In genomic region chr17:57283203-57283971, GRCh38 we compare ENCODE assay signal across 12 cellular contexts. TPM values are rescaled to one million over a fixed set of nuclear protein-coding genes. Genes with fewer than 3 reads are reported as not detected.
DNase-seq lines count a peak whose midpoint lies in the region; ATAC-seq and TF ChIP-seq lines count a peak whose summit lies in the region.
"Had no signal": no experiment of that assay in that cellular context is flagged by ENCODE, and none has a peak within 500 bp of the region (broad histone marks: within the 10 kb centered on the region; RNA-seq: fewer than 3 reads in every experiment).

No MANE protein-coding gene starts in this region.

- H2BK5ac ChIP-seq in mesenchymal stem cell (ENCODE audit: low read depth, low read length, poor library complexity, severe bottlenecking) = no peak overlapping the region

- peak overlapping the region; percentile 12 for H2BK15ac ChIP-seq in mesenchymal stem cell (ENCODE audit: low read depth, poor library complexity, severe bottlenecking)

- no peak overlapping the region for H2BK12ac ChIP-seq in mesenchymal stem cell (ENCODE audit: low read length in 2 of 2)

- peaks cover 53% of the 10 kb centered on the region for H3K36me3 Mint-ChIP-seq in activated T-helper 1 cell treated with anti-CD3 and anti-CD28 coated beads, Interleukin-12 subunit alpha, Interleukin-12 subunit beta, Interleukin-2, Interleukin-4 antibody, amounts not matched to agents 30 ng/mL and 10 ng/mL and 1 ng/mL, durations not matched to agents 14 hours and 24 hours and 36 hours (ENCODE audit: low read depth)
- H3K36me3 Mint-ChIP-seq: natural killer cell treated with Interleukin-12 subunit alpha and Interleukin-12 subunit beta and Interleukin-15 and Interleukin-18, amount 100 ng/mL, for 72 hours had no signal

- H3K27me3 Mint-ChIP-seq in activated T-helper 1 cell treated with anti-CD3 and anti-CD28 coated beads, Interleukin-12 subunit alpha, Interleukin-12 subunit beta, Interleukin-2, Interleukin-4 antibody, amounts not matched to agents 30 ng/mL and 10 ng/mL and 1 ng/mL, durations not matched to agents 14 hours and 24 hours and 36 hours (ENCODE audit: insufficient read depth) = no peaks in the 10 kb centered on the region
- H3K27me3 Mint-ChIP-seq: natural killer cell treated with Interleukin-12 subunit alpha and Interleukin-12 subunit beta and Interleukin-15 and Interleukin-18, amount 100 ng/mL, for 72 hours had no signal

- peak overlapping the region; percentile 47 for H3K27ac ChIP-seq in cardiac muscle cell
- peak overlapping the region in 3 of 10 donors; percentile 3 to 43 (median 41) for H3K27ac ChIP-seq in heart right ventricle
- no peak overlapping the region for H3K27ac ChIP-seq in mesenchymal stem cell (ENCODE audit: low read length, poor library complexity, severe bottlenecking)
- H3K27ac ChIP-seq in testis = peak overlapping the region; percentile 72 to 86

- no peak overlapping the region for H3K4me3 ChIP-seq in cardiac muscle cell
- no peak overlapping the region for H3K4me3 ChIP-seq in heart right ventricle
- no peak overlapping the region for H3K4me3 ChIP-seq in mesenchymal stem cell (ENCODE audit: insufficient read depth in 1 of 2, low read depth in 1 of 2, low read length in 2 of 2)
- no peak overlapping the region for H3K4me3 ChIP-seq in testis

- peaks cover 44% of the 10 kb centered on the region for H3K79me1 ChIP-seq in mesenchymal stem cell (replicated peaks; ENCODE audit: low read length, poor library complexity, severe bottlenecking)

- peak overlapping the region; percentile 87 for H3K27ac Mint-ChIP-seq in activated T-helper 1 cell treated with anti-CD3 and anti-CD28 coated beads, Interleukin-12 subunit alpha, Interleukin-12 subunit beta, Interleukin-2, Interleukin-4 antibody, amounts not matched to agents 30 ng/mL and 10 ng/mL and 1 ng/mL, durations not matched to agents 14 hours and 24 hours and 36 hours

- no peak overlapping the region for H4K91ac ChIP-seq in mesenchymal stem cell (ENCODE audit: low read length)

- no peak overlapping the region for H3K9ac ChIP-seq in mesenchymal stem cell (ENCODE audit: low read length)

- peaks cover 100% of the 10 kb centered on the region for H3K4me1 Mint-ChIP-seq in activated T-helper 1 cell treated with anti-CD3 and anti-CD28 coated beads, Interleukin-12 subunit alpha, Interleukin-12 subunit beta, Interleukin-2, Interleukin-4 antibody, amounts not matched to agents 30 ng/mL and 10 ng/mL and 1 ng/mL, durations not matched to agents 14 hours and 24 hours and 36 hours (ENCODE audit: low read depth)

- TF ChIP-seq CTCF in cardiac muscle cell (IDR thresholded peaks at IDR 0.05; ENCODE audit: low read depth, low read length) (no peak), heart right ventricle (IDR thresholded peaks at IDR 0.05) (no peak), testis (IDR thresholded peaks at IDR 0.05) (no peak)

- H3K23ac ChIP-seq in mesenchymal stem cell (ENCODE audit: low read length in 2 of 2) = no peak overlapping the region

- DNase-seq in cardiac muscle cell (ENCODE audit: low read depth in 1 of 2, low spot score in 1 of 2) (no peak), heart right ventricle (no peak), mesenchymal stem cell (no peak), testis (no peak), NCI-H2081 (lab: John Stamatoyannopoulos, UW) (no peak)
- DNase-seq in activated T-helper 1 cell treated with anti-CD3 and anti-CD28 coated beads, Interleukin-12 subunit alpha, Interleukin-12 subunit beta, Interleukin-2, Interleukin-4 antibody, amounts not matched to agents 30 ng/mL and 10 ng/mL and 1 ng/mL, durations not matched to agents 14 hours and 24 hours and 36 hours (ENCODE audit: low spot score) = no peak
- DNase-seq in effector CD4-positive, alpha-beta T cell = no peak
- DNase-seq: NCI-H82; right cardiac atrium; stimulated activated CD4-positive, alpha-beta T cell treated with anti-CD3 and anti-CD28 coated beads, Interleukin-2, amount 100 ng/mL, for 48 hours had no signal

- no peak overlapping the region for H3K18ac ChIP-seq in mesenchymal stem cell (ENCODE audit: low read depth in 1 of 2, low read length in 2 of 2)

- H3K36me3 ChIP-seq in cardiac muscle cell (no peaks in the 10 kb centered on the region), heart right ventricle (peaks cover 0 to 4% (median 0%) of the 10 kb centered on the region in 9 donors), mesenchymal stem cell (ENCODE audit: control insufficient read depth in 1 of 2, insufficient read depth in 2 of 2, low read depth in 1 of 2, low read length in 2 of 2) (peaks cover 0 to 27% of the 10 kb centered on the region in 2 experiments), testis (ENCODE audit: low read depth, missing control alignments) (no peaks in the 10 kb centered on the region)

- H3K27me3 ChIP-seq in cardiac muscle cell (no peaks in the 10 kb centered on the region), heart right ventricle (no peaks in the 10 kb centered on the region), mesenchymal stem cell (ENCODE audit: control insufficient read depth in 1 of 2, insufficient read depth in 1 of 2, low read length in 2 of 2) (no peaks in the 10 kb centered on the region), testis (no peaks in the 10 kb centered on the region)

- no peak overlapping the region for H4K8ac ChIP-seq in mesenchymal stem cell (ENCODE audit: low read length)

- intact Hi-C loops in heart right ventricle (cut with DNase I) (loop anchor here in 2 of 10 donors (10.0 kb wide), 2 partner anchors 59 to 391 kb away; no protein-coding TSS in a partner anchor), testis (cut with DNase I; ENCODE audit: low total_unique reads) (no loop called here)
- intact Hi-C loops in activated T-helper 1 cell treated with anti-CD3 and anti-CD28 coated beads, Interleukin-12 subunit alpha, Interleukin-12 subunit beta, Interleukin-2, Interleukin-4 antibody, amounts not matched to agents 30 ng/mL and 10 ng/mL and 1 ng/mL, durations not matched to agents 14 hours and 24 hours and 36 hours (cut with micrococcal nuclease) = no loop called here

- H3K4me1 ChIP-seq in cardiac muscle cell (ENCODE audit: low read depth) = peaks cover 37% of the 10 kb centered on the region
- peaks cover 5 to 66% (median 44%) of the 10 kb centered on the region in 9 donors for H3K4me1 ChIP-seq in heart right ventricle
- H3K4me1 ChIP-seq in mesenchymal stem cell (ENCODE audit: control insufficient read depth, insufficient read depth, low read depth, low read length) = peaks cover 7% of the 10 kb centered on the region
- peaks cover 64% of the 10 kb centered on the region for H3K4me1 ChIP-seq in testis

- H3K9me3 Mint-ChIP-seq in activated T-helper 1 cell treated with anti-CD3 and anti-CD28 coated beads, Interleukin-12 subunit alpha, Interleukin-12 subunit beta, Interleukin-2, Interleukin-4 antibody, amounts not matched to agents 30 ng/mL and 10 ng/mL and 1 ng/mL, durations not matched to agents 14 hours and 24 hours and 36 hours = no peaks in the 10 kb centered on the region
- H3K9me3 Mint-ChIP-seq: natural killer cell treated with Interleukin-12 subunit alpha and Interleukin-12 subunit beta and Interleukin-15 and Interleukin-18, amount 100 ng/mL, for 72 hours had no signal

- TF ChIP-seq POLR2A in testis (IDR thresholded peaks at IDR 0.05) = no peak

- H3K4me2 ChIP-seq in mesenchymal stem cell (ENCODE audit: low read length, poor library complexity, severe bottlenecking) = no peak overlapping the region

- peak overlapping the region; percentile 59 for H3K4me3 Mint-ChIP-seq in activated T-helper 1 cell treated with anti-CD3 and anti-CD28 coated beads, Interleukin-12 subunit alpha, Interleukin-12 subunit beta, Interleukin-2, Interleukin-4 antibody, amounts not matched to agents 30 ng/mL and 10 ng/mL and 1 ng/mL, durations not matched to agents 14 hours and 24 hours and 36 hours
- H3K4me3 Mint-ChIP-seq: natural killer cell treated with Interleukin-12 subunit alpha and Interleukin-12 subunit beta and Interleukin-15 and Interleukin-18, amount 100 ng/mL, for 72 hours had no signal

- H2BK120ac ChIP-seq in mesenchymal stem cell (ENCODE audit: low read depth, low read length) = no peak overlapping the region

- no peaks in the 10 kb centered on the region for H3K9me3 ChIP-seq in cardiac muscle cell (ENCODE audit: low read depth)
- no peaks in the 10 kb centered on the region for H3K9me3 ChIP-seq in heart right ventricle
- no peaks in the 10 kb centered on the region for H3K9me3 ChIP-seq in mesenchymal stem cell (ENCODE audit: control insufficient read depth, low read length)
- H3K9me3 ChIP-seq in testis = no peaks in the 10 kb centered on the region

- no peak overlapping the region for H3K4ac ChIP-seq in mesenchymal stem cell (ENCODE audit: low read depth in 1 of 2, low read length in 2 of 2)

- no peak overlapping the region for H3K14ac ChIP-seq in mesenchymal stem cell (ENCODE audit: low read length in 2 of 2)

- H2AK5ac ChIP-seq in mesenchymal stem cell (ENCODE audit: low read length, severe bottlenecking) = no peak overlapping the region

- WGBS in heart right ventricle, 2 donors = 90% methylated on average over 18 of the region's 18 CpGs
- 97% methylated on average over 16 of the region's 18 CpGs for WGBS in mesenchymal stem cell
- WGBS in testis, 2 donors = 67 to 80% methylated on average over 17 to 18 of the region's 18 CpGs

- no peak for ATAC-seq in heart right ventricle
- ATAC-seq in HG02763 (IDR thresholded peaks at IDR 0.05; ENCODE audit: unreplicated experiment) = no peak
- ATAC-seq: natural killer cell treated with Interleukin-12 subunit alpha and Interleukin-12 subunit beta and Interleukin-15 and Interleukin-18, amount 100 ng/mL, for 72 hours; right cardiac atrium had no signal

- H2AFZ ChIP-seq in mesenchymal stem cell (ENCODE audit: low read depth, low read length) = no peak overlapping the region

RNA-seq across cellular contexts. Expression of gene MSI2, which starts 27.1 kb away (rescaled TPM):
- 69.6 and 76.4 TPM in 2 replicates for total RNA-seq in cardiac muscle cell
- polyA plus RNA-seq in cardiac muscle cell = 15.5 and 15.7 TPM in 2 replicates
- 100 to 1,000 TPM in 9 of 10 donors, 10 to 100 TPM in 1; 94.2 to 135 (median 121) TPM for total RNA-seq in heart right ventricle
- polyA plus RNA-seq in heart right ventricle = 10 to 100 TPM; 25.5 to 27.1 TPM
- total RNA-seq in activated T-helper 1 cell treated with anti-CD3 and anti-CD28 coated beads, Interleukin-12 subunit alpha, Interleukin-12 subunit beta, Interleukin-2, Interleukin-4 antibody, amounts not matched to agents 30 ng/mL and 10 ng/mL and 1 ng/mL, durations not matched to agents 14 hours and 24 hours and 36 hours = 272 and 278 TPM in 2 replicates
- 21.7 TPM for polyA plus RNA-seq in mesenchymal stem cell (2013, experiment 1 of 2)
- polyA plus RNA-seq in mesenchymal stem cell (2013, experiment 2 of 2) = 22.6 TPM
- 100 to 1,000 TPM in 1 of 2 donors, 10 to 100 TPM in 1; 76.6 to 106 TPM for total RNA-seq in testis
- polyA plus RNA-seq in testis (ENCODE audit: insufficient read depth, low read depth, low replicate concordance) = 46.5 TPM
